Comparison of ENCODE assay signal across 23 cellular contexts in genomic region chr16:31401436-31401835, GRCh38. TPM values are rescaled to one million over a fixed set of nuclear protein-coding genes. Genes with fewer than 3 reads are reported as not detected.
"Had no signal": no experiment of that assay in that cellular context is flagged by ENCODE, and none has a peak within 500 bp of the region (broad histone marks: within the 10 kb centered on the region; RNA-seq: fewer than 3 reads in every experiment).

No MANE protein-coding gene starts in this region.

- H3K4me2 ChIP-seq: neural progenitor cell had no signal

- DNase-seq: cortex of kidney; dorsolateral prefrontal cortex; effector CD8-positive, alpha-beta T cell; foreskin melanocyte; heart left ventricle; hippocampal formation; left colon; left ventricle myocardium superior; mesenchymal stem cell; midbrain; nucleus accumbens; ovary; small intestine; stimulated activated CD4-positive, alpha-beta T cell treated with anti-CD3 and anti-CD28 coated beads, Interleukin-12 subunit alpha, Interleukin-12 subunit beta, amount 100 ng/mL, for 4 hours; stimulated activated naive CD4-positive, alpha-beta T cell treated with Interleukin-2 at 50 U/mL for 16 hours; trophoblast cell had no signal

- H3K9ac ChIP-seq: neural progenitor cell had no signal

- H3K4me1 ChIP-seq: neural progenitor cell, right atrium auricular region had no signal

- FAIRE-seq: small intestine had no signal

- H3K9me3 ChIP-seq: heart left ventricle, ovary, right atrium auricular region had no signal

- H3K27ac ChIP-seq: dorsolateral prefrontal cortex, heart left ventricle, neural progenitor cell, ovary, right atrium auricular region had no signal

- H2AFZ ChIP-seq: neural progenitor cell had no signal

- H3K4me3 ChIP-seq: dorsolateral prefrontal cortex, heart left ventricle, lung, neural progenitor cell, ovary, right atrium auricular region had no signal

- H3K27me3 ChIP-seq: dorsolateral prefrontal cortex, neural progenitor cell, ovary, right atrium auricular region had no signal

- ATAC-seq: heart left ventricle; left colon; left ventricle myocardium superior; natural killer cell treated with Interleukin-12 subunit alpha and Interleukin-12 subunit beta and Interleukin-15 and Interleukin-18, amount 100 ng/mL, for 72 hours had no signal

- H3K36me3 ChIP-seq: heart left ventricle, neural progenitor cell, ovary, right atrium auricular region had no signal

RNA-seq across cellular contexts. Expression of gene ITGAD, which starts 8.3 kb away (rescaled TPM):
- total RNA-seq: glomerular endothelial cell, kidney epithelial cell, left ventricle myocardium superior, right atrium auricular region had no signal
- polyA plus RNA-seq: heart left ventricle had no signal

RNA-seq across cellular contexts. Expression of gene COX6A2, which starts 26.7 kb away (rescaled TPM):
- total RNA-seq: glomerular endothelial cell; kidney epithelial cell; left colon; lung; natural killer cell treated with Interleukin-12 subunit alpha and Interleukin-12 subunit beta and Interleukin-15 and Interleukin-18, amount 100 ng/mL, for 72 hours; ovary; urinary bladder had no signal
- polyA plus RNA-seq: lung, urinary bladder had no signal
